In the genomic region with DNA sequence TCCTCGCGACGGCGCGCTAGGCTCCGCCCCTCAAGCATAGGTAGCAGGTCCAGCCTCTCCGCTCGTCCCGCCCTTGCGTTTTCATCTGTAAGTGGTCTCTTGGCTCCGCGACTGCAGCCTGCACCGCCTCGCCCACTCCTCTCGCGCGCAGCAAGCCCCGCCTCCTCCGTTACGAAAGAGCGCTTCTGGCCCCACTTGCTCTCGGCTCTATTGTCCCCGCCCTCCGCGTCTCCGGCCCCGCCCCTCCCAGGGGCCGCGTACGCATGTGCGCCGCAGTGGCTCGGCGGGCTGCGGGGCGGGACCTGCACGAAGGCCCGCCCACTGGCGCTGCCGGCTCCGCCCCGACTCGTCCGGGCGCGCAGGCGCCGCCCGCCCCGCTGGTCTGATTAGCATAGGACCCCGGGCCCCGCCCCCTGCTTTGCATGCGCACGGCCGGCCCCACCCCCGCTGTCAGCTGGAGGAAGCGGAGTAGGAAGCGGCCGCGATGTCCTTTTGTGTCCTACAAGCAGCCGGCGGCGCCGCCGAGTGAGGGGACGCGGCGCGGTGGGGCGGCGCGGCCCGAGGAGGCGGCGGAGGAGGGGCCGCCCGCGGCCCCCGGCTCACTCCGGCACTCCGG, we compare ENCODE assay signal across 8 cellular contexts. TPM values are rescaled to one million over a fixed set of nuclear protein-coding genes. Genes with fewer than 3 reads are reported as not detected.
DNase-seq lines count a peak whose midpoint lies in the region; ATAC-seq, FAIRE-seq and TF ChIP-seq lines count a peak whose summit lies in the region.

A gene (plus strand): TSS at position 450 of the 616 bp plus-strand sequence. CDS start 1,656 bp downstream, outside the sequence.

- 2 to 4% methylated on average over 32 to 51 of the region's 81 CpGs for whole genome bisulfite sequencing in GM23248 (ENCODE audit: low coverage in 1 of 2, low lambda C conversion rate in 2 of 2, missing lambda C conversion rate in 2 of 2), 2 experiments

- H3K27ac ChIP-seq in DND-41 (ENCODE audit: low read length) (peak within 1 kb of the TSS; percentile 95), GM23248 (peak within 1 kb of the TSS; percentile 81), Karpas-422 (ENCODE audit: low read length) (peak within 1 kb of the TSS; percentile 96), muscle layer of duodenum (ENCODE audit: low read length) (peak within 1 kb of the TSS; percentile 96)

- H3K27me3 ChIP-seq in DND-41 (ENCODE audit: insufficient read depth, low read length, poor library complexity) (no peaks in the 10 kb centered on the region), GM23248 (replicated peaks; ENCODE audit: insufficient read depth) (no peaks in the 10 kb centered on the region), Karpas-422 (ENCODE audit: low read length) (no peaks in the 10 kb centered on the region), muscle layer of duodenum (ENCODE audit: low read depth, low read length) (peaks cover 7% of the 10 kb centered on the region)

- ATAC-seq in DND-41 (ENCODE audit: insufficient read depth, low read depth) (peak; percentile 81), esophagus mucosa (peak; percentile 88)

- in situ Hi-C loops in GM23248 (cut with MboI), result no loop called here

- TF ChIP-seq CTCF in DND-41 (IDR thresholded peaks at IDR 0.05; ENCODE audit: borderline replicate concordance, extremely low read depth, low read length, poor library complexity, severe bottlenecking), result no peak

- peaks cover 14% of the 10 kb centered on the region for H3K36me3 ChIP-seq in DND-41 (ENCODE audit: insufficient read depth, low read length)
- no peaks in the 10 kb centered on the region for H3K36me3 ChIP-seq in GM23248 (ENCODE audit: low read depth)
- peaks cover 7% of the 10 kb centered on the region; the same call in 1 of the 2 replicates for H3K36me3 ChIP-seq in Karpas-422 (ENCODE audit: insufficient read depth, low read length)
- H3K36me3 ChIP-seq in muscle layer of duodenum (ENCODE audit: control insufficient read depth in 1 of 2, insufficient read depth in 2 of 2, low read length in 2 of 2), result no peaks in the 10 kb centered on the region

- H3K4me2 ChIP-seq in DND-41 (ENCODE audit: insufficient read depth, low read length), result peak within 1 kb of the TSS; percentile 93
- H3K4me2 ChIP-seq in GM23248 (ENCODE audit: unreplicated experiment), result peak within 1 kb of the TSS; percentile 88
- peak within 1 kb of the TSS; percentile 93 for H3K4me2 ChIP-seq in Karpas-422 (ENCODE audit: low read depth, low read length, poor library complexity, severe bottlenecking)

- DNase-seq in DND-41 (peak; percentile 99), GM23248 (peak; percentile 100), Karpas-422 (peak; percentile 100), RCC 7860 (ENCODE audit: low spot score) (peak; percentile 90)
- peak; percentile 99 to 100 for DNase-seq in activated T-cell treated with anti-CD3 and anti-CD28 coated beads, Interleukin-2, amount 50 U/mL, for 48 hours
- peak; percentile 99 for DNase-seq in stimulated activated CD8-positive, alpha-beta memory T cell treated with anti-CD3 and anti-CD28 coated beads, Interleukin-7, amount 100 ng/mL, for 24 hours (ENCODE audit: low read depth)

- H3K9ac ChIP-seq in DND-41 (ENCODE audit: low read depth, low read length) (peak within 1 kb of the TSS; percentile 84), GM23248 (peak within 1 kb of the TSS; percentile 79), Karpas-422 (ENCODE audit: low read length) (peak within 1 kb of the TSS; percentile 97)

- no peaks in the 10 kb centered on the region for H3K9me3 ChIP-seq in DND-41 (ENCODE audit: insufficient read depth, low read length, severe bottlenecking)
- no peaks in the 10 kb centered on the region for H3K9me3 ChIP-seq in GM23248 (ENCODE audit: low read depth)
- no peaks in the 10 kb centered on the region for H3K9me3 ChIP-seq in Karpas-422 (ENCODE audit: low read length)
- no peaks in the 10 kb centered on the region for H3K9me3 ChIP-seq in muscle layer of duodenum (ENCODE audit: control insufficient read depth in 1 of 2, low read length in 2 of 2)

- peaks cover 43% of the 10 kb centered on the region for H3K4me1 ChIP-seq in DND-41 (ENCODE audit: insufficient read depth, low read length)
- H3K4me1 ChIP-seq in GM23248 (ENCODE audit: insufficient read depth), result peaks cover 10% of the 10 kb centered on the region
- H3K4me1 ChIP-seq in Karpas-422 (ENCODE audit: low read length), result peaks cover 37% of the 10 kb centered on the region
- peaks cover 6 to 29% of the 10 kb centered on the region in 2 donors for H3K4me1 ChIP-seq in muscle layer of duodenum (ENCODE audit: control insufficient read depth in 1 of 2, insufficient read depth in 2 of 2, low read length in 2 of 2)

- H2AFZ ChIP-seq in DND-41 (ENCODE audit: low read depth, low read length) (peak within 1 kb of the TSS; percentile 89), GM23248 (peak within 1 kb of the TSS; percentile 78), Karpas-422 (ENCODE audit: low read length) (peak within 1 kb of the TSS; percentile 15; the same call in 1 of the 2 replicates)

- peaks cover 23% of the 10 kb centered on the region for H4K20me1 ChIP-seq in DND-41 (ENCODE audit: insufficient read depth, low read length)
- H4K20me1 ChIP-seq in GM23248 (ENCODE audit: insufficient read depth), result no peaks in the 10 kb centered on the region
- peaks cover 8% of the 10 kb centered on the region; the same call in 1 of the 2 replicates for H4K20me1 ChIP-seq in Karpas-422 (ENCODE audit: insufficient read depth, low read depth, low read length)

- H3F3A ChIP-seq in GM23248 (ENCODE audit: insufficient read depth), result 0 out of 2 replicates have a peak, but pooled peaks cover 11% of the 10 kb centered on the region

- no peak for FAIRE-seq in RCC 7860 (lab: Jason Lieb, UNC)

- H3K4me3 ChIP-seq in DND-41 (ENCODE audit: low read depth in 1 of 2, low read length in 2 of 2) (peak within 1 kb of the TSS; percentile 76 to 78), GM23248 (peak within 1 kb of the TSS; percentile 87), Karpas-422 (ENCODE audit: low read length) (peak within 1 kb of the TSS; percentile 85), muscle layer of duodenum (ENCODE audit: low read depth in 1 of 2, low read length in 2 of 2) (peak within 1 kb of the TSS; percentile 78 to 79)

- H3K9me2 ChIP-seq in GM23248 (ENCODE audit: insufficient read depth), result no peaks in the 10 kb centered on the region
- H3K9me2 ChIP-seq in Karpas-422 (replicated peaks; ENCODE audit: insufficient read depth, low read length), result no peaks in the 10 kb centered on the region

- H3K79me2 ChIP-seq in DND-41 (ENCODE audit: insufficient read depth, low read length) (peaks cover 34% of the 10 kb centered on the region), GM23248 (ENCODE audit: insufficient read depth) (peaks cover 22% of the 10 kb centered on the region; the same call in 1 of the 2 replicates), Karpas-422 (ENCODE audit: low read length) (peaks cover 32% of the 10 kb centered on the region)

RNA-seq across cellular contexts. Expression of the gene that starts here (rescaled TPM):
- total RNA-seq in GM23248 (2014; rRNA removed; shearing (Covaris generic)), result 38.6 and 41.9 TPM in 2 replicates
- 17.2 and 18.1 TPM in 2 replicates for polyA plus RNA-seq in GM23248 (2016; fragmentation: Nextera tagmentation; extraction: Ambion mirVana)
- 16.0 and 33.9 TPM in 2 replicates for total RNA-seq in Karpas-422 (2014; rRNA removed; shearing (Covaris generic); ENCODE audit: low replicate concordance)
- total RNA-seq in esophagus mucosa, result 63.2 TPM

Comparison
In these comparisons a context has a peak if more than half of its experiments do, and no peak if none do; other contexts are left out.
1. Peak in every context shown above with its lines: DNase-seq, ATAC-seq, H3K4me3 ChIP-seq and H3K27ac ChIP-seq.
2. H2AFZ ChIP-seq: peak in every context shown above with its lines; median percentile 89 in DND-41; 78 in GM23248; 15 in Karpas-422.